1 cellular context compared by ENCODE assay signal in the genomic region with DNA sequence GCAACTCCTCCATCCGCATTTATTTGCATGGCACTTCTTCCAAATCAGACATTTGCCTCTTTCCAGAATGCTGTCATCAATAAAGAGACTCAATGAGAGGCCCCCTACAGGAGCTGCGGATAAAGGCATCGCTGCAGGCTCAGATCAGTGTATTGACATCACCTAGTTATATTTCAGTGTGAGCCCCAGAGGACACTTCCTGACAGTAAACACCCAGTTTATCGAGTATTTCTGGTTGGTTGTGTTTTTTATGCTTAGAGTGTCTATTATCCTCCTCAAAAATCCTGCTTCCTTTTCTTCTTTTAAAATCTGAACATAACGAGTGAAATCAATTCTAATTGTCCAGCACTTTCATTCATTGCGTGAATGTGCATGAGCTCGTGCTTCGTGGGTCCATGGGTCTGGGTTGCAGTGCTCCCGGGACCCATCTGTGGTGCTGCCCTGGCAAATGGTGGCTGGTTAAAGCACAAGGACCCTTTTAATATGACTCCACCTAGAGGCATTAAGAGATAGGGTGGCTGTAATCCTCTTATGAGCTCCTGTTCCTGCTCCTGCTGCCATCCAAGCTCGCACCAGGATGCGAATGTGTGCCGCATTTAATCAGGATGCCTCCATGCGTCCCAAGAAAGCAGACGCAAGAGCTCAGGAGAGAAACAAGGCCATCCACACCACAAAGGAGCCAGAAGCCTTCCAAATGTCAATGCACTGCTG.
TF ChIP-seq lines count a peak whose summit lies in the region.

No MANE protein-coding gene starts in this region.

TF ChIP-seq in HepG2, 621 proteins besides CTCF, POLR2A, EP300 and RAD21 (continued from another document):
- TF ChIP-seq, protein P1, sequence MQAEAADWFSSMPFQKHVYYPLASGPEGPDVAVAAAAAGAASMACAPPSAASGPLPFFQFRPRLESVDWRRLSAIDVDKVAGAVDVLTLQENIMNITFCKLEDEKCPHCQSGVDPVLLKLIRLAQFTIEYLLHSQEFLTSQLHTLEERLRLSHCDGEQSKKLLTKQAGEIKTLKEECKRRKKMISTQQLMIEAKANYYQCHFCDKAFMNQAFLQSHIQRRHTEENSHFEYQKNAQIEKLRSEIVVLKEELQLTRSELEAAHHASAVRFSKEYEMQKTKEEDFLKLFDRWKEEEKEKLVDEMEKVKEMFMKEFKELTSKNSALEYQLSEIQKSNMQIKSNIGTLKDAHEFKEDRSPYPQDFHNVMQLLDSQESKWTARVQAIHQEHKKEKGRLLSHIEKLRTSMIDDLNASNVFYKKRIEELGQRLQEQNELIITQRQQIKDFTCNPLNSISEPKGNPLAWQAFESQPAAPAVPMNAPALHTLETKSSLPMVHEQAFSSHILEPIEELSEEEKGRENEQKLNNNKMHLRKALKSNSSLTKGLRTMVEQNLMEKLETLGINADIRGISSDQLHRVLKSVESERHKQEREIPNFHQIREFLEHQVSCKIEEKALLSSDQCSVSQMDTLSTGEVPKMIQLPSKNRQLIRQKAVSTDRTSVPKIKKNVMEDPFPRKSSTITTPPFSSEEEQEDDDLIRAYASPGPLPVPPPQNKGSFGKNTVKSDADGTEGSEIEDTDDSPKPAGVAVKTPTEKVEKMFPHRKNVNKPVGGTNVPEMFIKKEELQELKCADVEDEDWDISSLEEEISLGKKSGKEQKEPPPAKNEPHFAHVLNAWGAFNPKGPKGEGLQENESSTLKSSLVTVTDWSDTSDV (CRISPR knock-in tag; IDR thresholded peaks at IDR 0.05) = no peak
- TF ChIP-seq PAWR (CRISPR knock-in tag; IDR thresholded peaks at IDR 0.05; ENCODE audit: borderline replicate concordance) = no peak
- no peak for TF ChIP-seq RXRB (CRISPR knock-in tag; IDR thresholded peaks at IDR 0.05; ENCODE audit: borderline replicate concordance)
- TF ChIP-seq, protein P2, sequence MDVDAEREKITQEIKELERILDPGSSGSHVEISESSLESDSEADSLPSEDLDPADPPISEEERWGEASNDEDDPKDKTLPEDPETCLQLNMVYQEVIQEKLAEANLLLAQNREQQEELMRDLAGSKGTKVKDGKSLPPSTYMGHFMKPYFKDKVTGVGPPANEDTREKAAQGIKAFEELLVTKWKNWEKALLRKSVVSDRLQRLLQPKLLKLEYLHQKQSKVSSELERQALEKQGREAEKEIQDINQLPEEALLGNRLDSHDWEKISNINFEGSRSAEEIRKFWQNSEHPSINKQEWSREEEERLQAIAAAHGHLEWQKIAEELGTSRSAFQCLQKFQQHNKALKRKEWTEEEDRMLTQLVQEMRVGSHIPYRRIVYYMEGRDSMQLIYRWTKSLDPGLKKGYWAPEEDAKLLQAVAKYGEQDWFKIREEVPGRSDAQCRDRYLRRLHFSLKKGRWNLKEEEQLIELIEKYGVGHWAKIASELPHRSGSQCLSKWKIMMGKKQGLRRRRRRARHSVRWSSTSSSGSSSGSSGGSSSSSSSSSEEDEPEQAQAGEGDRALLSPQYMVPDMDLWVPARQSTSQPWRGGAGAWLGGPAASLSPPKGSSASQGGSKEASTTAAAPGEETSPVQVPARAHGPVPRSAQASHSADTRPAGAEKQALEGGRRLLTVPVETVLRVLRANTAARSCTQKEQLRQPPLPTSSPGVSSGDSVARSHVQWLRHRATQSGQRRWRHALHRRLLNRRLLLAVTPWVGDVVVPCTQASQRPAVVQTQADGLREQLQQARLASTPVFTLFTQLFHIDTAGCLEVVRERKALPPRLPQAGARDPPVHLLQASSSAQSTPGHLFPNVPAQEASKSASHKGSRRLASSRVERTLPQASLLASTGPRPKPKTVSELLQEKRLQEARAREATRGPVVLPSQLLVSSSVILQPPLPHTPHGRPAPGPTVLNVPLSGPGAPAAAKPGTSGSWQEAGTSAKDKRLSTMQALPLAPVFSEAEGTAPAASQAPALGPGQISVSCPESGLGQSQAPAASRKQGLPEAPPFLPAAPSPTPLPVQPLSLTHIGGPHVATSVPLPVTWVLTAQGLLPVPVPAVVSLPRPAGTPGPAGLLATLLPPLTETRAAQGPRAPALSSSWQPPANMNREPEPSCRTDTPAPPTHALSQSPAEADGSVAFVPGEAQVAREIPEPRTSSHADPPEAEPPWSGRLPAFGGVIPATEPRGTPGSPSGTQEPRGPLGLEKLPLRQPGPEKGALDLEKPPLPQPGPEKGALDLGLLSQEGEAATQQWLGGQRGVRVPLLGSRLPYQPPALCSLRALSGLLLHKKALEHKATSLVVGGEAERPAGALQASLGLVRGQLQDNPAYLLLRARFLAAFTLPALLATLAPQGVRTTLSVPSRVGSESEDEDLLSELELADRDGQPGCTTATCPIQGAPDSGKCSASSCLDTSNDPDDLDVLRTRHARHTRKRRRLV (CRISPR knock-in tag; IDR thresholded peaks at IDR 0.05) = no peak
- TF ChIP-seq ZBTB38 (CRISPR knock-in tag; IDR thresholded peaks at IDR 0.05) = no peak
- no peak for TF ChIP-seq ARNT2 (CRISPR knock-in tag; IDR thresholded peaks at IDR 0.05; ENCODE audit: low read depth)
- no peak for TF ChIP-seq PRPF4 (IDR thresholded peaks at IDR 0.05; ENCODE audit: low read depth, low read length, poor library complexity, severe bottlenecking)
TF ChIP-seq in HepG2: peak in this region for 0.
